ENCODE assay signal across 7 cellular contexts in genomic region chr15:78539464-78540134, GRCh38. TPM values are rescaled to one million over a fixed set of nuclear protein-coding genes. Genes with fewer than 3 reads are reported as not detected.
DNase-seq lines count a peak whose midpoint lies in the region; ATAC-seq and TF ChIP-seq lines count a peak whose summit lies in the region.
"Not testable (repeated sequence)": the region's sequence is repeated elsewhere in the genome, so short reads cannot be mapped to it uniquely, and the experiment has no call there.

No MANE protein-coding gene starts in this region.

- H3K9ac ChIP-seq in muscle layer of colon (ENCODE audit: low read length), result peak overlapping the region; percentile 97
- H3K9ac ChIP-seq in smooth muscle cell (ENCODE audit: low read depth), result peak overlapping the region; percentile 98

- H2AFZ ChIP-seq in OCI-LY7 (ENCODE audit: low read length), result peak overlapping the region; percentile 99
- peak overlapping the region; percentile 94 for H2AFZ ChIP-seq in smooth muscle cell (ENCODE audit: low read depth)

- H3K4me1 ChIP-seq in OCI-LY7 (ENCODE audit: insufficient read depth, low read length, poor library complexity, severe bottlenecking) (peaks cover 17% of the 10 kb centered on the region), heart right ventricle (peaks cover 5 to 44% (median 23%) of the 10 kb centered on the region in 9 donors), muscle layer of colon (ENCODE audit: insufficient read depth, low read length) (peaks cover 17% of the 10 kb centered on the region)
- not testable (repeated sequence) for H3K4me1 ChIP-seq in smooth muscle cell (ENCODE audit: low read depth)

- peak overlapping the region; percentile 100 for H3K27ac Mint-ChIP-seq in activated T-cell treated with anti-CD3 and anti-CD28 coated beads, Interleukin-2, amount 50 U/mL, for 24 hours
- H3K27ac Mint-ChIP-seq in chondrocyte (ENCODE audit: unreplicated experiment), result peak overlapping the region; percentile 100

- TSS peak; percentile 97 for BruUV-seq in OCI-LY7 (replicated peaks; lab: Mats Ljungman, UMichigan)

- POLR2A ChIA-PET in OCI-LY7 (lab: Charles Lee), result interaction anchor here (0.6 to 2.2 kb wide), 14 partner anchors 9 to 338 kb away, joined by 3 to 13 read pairs (median 4); partner anchors contain the start of gene CHRNA5

- not testable (repeated sequence) for H3K9me3 Mint-ChIP-seq in activated T-cell treated with anti-CD3 and anti-CD28 coated beads, Interleukin-2, amount 50 U/mL, for 24 hours; chondrocyte (ENCODE audit: low read depth)

- H3K4me3 ChIP-seq in OCI-LY7 (ENCODE audit: low read depth, low read length, poor library complexity, severe bottlenecking), result peak overlapping the region; percentile 80
- H3K4me3 ChIP-seq in heart right ventricle, result peak overlapping the region; percentile 65 to 94 (median 81)
- peak overlapping the region; percentile 54 to 92 for H3K4me3 ChIP-seq in muscle layer of colon (ENCODE audit: low read depth in 1 of 2, low read length in 2 of 2)
- H3K4me3 ChIP-seq in smooth muscle cell, result peak overlapping the region; percentile 90

- not testable (repeated sequence) for DNase-seq in OCI-LY7 (ENCODE audit: low spot score); chondrocyte (ENCODE audit: low spot score); heart right ventricle; smooth muscle cell (lab: John Stamatoyannopoulos, UW; ENCODE audit: unreplicated experiment)
- DNase-seq in activated T-cell treated with anti-CD3 and anti-CD28 coated beads, Interleukin-2, amount 50 U/mL, for 24 hours, result peak; percentile 50

- not testable (repeated sequence) for H3K9me3 ChIP-seq in OCI-LY7 (ENCODE audit: low read length); heart right ventricle; muscle layer of colon (ENCODE audit: low read length); smooth muscle cell (replicated peaks; ENCODE audit: low read depth)

- peaks cover 47% of the 10 kb centered on the region for H3K36me3 Mint-ChIP-seq in activated T-cell treated with anti-CD3 and anti-CD28 coated beads, Interleukin-2, amount 50 U/mL, for 24 hours (ENCODE audit: low read depth)
- not testable (repeated sequence) for H3K36me3 Mint-ChIP-seq in chondrocyte (ENCODE audit: low read depth)

- not testable (repeated sequence) for H3F3A ChIP-seq in smooth muscle cell (ENCODE audit: low read depth)

- WGBS in heart right ventricle, 2 donors, result 80 to 81% methylated on average over 18 of the region's 18 CpGs
- 89% methylated on average over 18 of the region's 18 CpGs for WGBS in smooth muscle cell (ENCODE audit: low lambda C conversion rate)

- CTCF ChIA-PET in OCI-LY7 (lab: Charles Lee; ENCODE audit: unreplicated experiment), result interaction anchor here (0.5 kb wide), 1 partner anchor 129 kb away, joined by 3 read pairs; no protein-coding TSS in a partner anchor

- H3K9me2 ChIP-seq in OCI-LY7 (ENCODE audit: insufficient read depth, low read length), result not testable (repeated sequence)

- peak overlapping the region; percentile 53 for H3K27ac ChIP-seq in OCI-LY7 (ENCODE audit: low read depth, low read length, poor library complexity, severe bottlenecking)
- H3K27ac ChIP-seq in heart right ventricle, result peak overlapping the region; percentile 90 to 97 (median 96)
- H3K27ac ChIP-seq in muscle layer of colon (ENCODE audit: low read depth, low read length), result peak overlapping the region; percentile 99
- peak overlapping the region; percentile 95 for H3K27ac ChIP-seq in smooth muscle cell (ENCODE audit: low read depth)

- ATAC-seq in GM18505 (IDR thresholded peaks at IDR 0.05; ENCODE audit: unreplicated experiment), result peak; percentile 10
- not testable (repeated sequence) for ATAC-seq in heart right ventricle

- peaks cover 33% of the 10 kb centered on the region for H3K4me1 Mint-ChIP-seq in activated T-cell treated with anti-CD3 and anti-CD28 coated beads, Interleukin-2, amount 50 U/mL, for 24 hours (ENCODE audit: low read depth)
- H3K4me1 Mint-ChIP-seq in chondrocyte (ENCODE audit: low read depth), result peaks cover 15% of the 10 kb centered on the region

- peaks cover 32% of the 10 kb centered on the region for H3K79me2 ChIP-seq in OCI-LY7 (ENCODE audit: insufficient read depth, low read depth, low read length)
- peaks cover 23% of the 10 kb centered on the region for H3K79me2 ChIP-seq in smooth muscle cell (ENCODE audit: low read depth)

- H3K27me3 Mint-ChIP-seq in activated T-cell treated with anti-CD3 and anti-CD28 coated beads, Interleukin-2, amount 50 U/mL, for 24 hours; chondrocyte (ENCODE audit: low read depth): not testable (repeated sequence)

- H3K27me3 ChIP-seq in heart right ventricle; muscle layer of colon (ENCODE audit: control insufficient read depth in 1 of 2, insufficient read depth in 2 of 2, low read length in 2 of 2); smooth muscle cell (ENCODE audit: low read depth): not testable (repeated sequence)

- H3K4me3 Mint-ChIP-seq in activated T-cell treated with anti-CD3 and anti-CD28 coated beads, Interleukin-2, amount 50 U/mL, for 24 hours, result peak overlapping the region; percentile 92
- peak overlapping the region; percentile 96 for H3K4me3 Mint-ChIP-seq in chondrocyte (ENCODE audit: unreplicated experiment)

- TF ChIP-seq POLR2A in GM18505 (IDR thresholded peaks at IDR 0.05; ENCODE audit: borderline replicate concordance, extremely low read depth, insufficient read depth, insufficient read length), result not testable (repeated sequence)

- H3K36me3 ChIP-seq in OCI-LY7 (ENCODE audit: insufficient read depth, low read length), result peaks cover 29% of the 10 kb centered on the region
- peaks cover 0 to 30% (median 19%) of the 10 kb centered on the region in 9 donors for H3K36me3 ChIP-seq in heart right ventricle
- H3K36me3 ChIP-seq in muscle layer of colon (ENCODE audit: insufficient read depth, low read length), result peaks cover 14% of the 10 kb centered on the region
- H3K36me3 ChIP-seq in smooth muscle cell (ENCODE audit: low read depth), result peaks cover 10% of the 10 kb centered on the region

- not testable (repeated sequence) for TF ChIP-seq CTCF in OCI-LY7 (conservative IDR thresholded peaks at IDR 0.05; ENCODE audit: low read length); chondrocyte (IDR thresholded peaks at IDR 0.05); heart right ventricle (IDR thresholded peaks at IDR 0.05); smooth muscle cell (IDR thresholded peaks at IDR 0.05; ENCODE audit: borderline replicate concordance, insufficient read depth, poor library complexity, severe bottlenecking)

- intact Hi-C loops in OCI-LY7 (cut with micrococcal nuclease; ENCODE audit: unreplicated experiment), result loop anchor here (2.0 kb wide), 1 partner anchor 25 kb away; the partner anchor contains the start of gene CHRNA5
- intact Hi-C loops in heart right ventricle (cut with DNase I), result loop anchor here in 1 of 10 donors (5.0 kb wide), 1 partner anchor 102 kb away; the partner anchor contains the start of gene IREB2

- H4K20me1 ChIP-seq in OCI-LY7 (ENCODE audit: insufficient read depth, low read length), result peaks cover 14% of the 10 kb centered on the region; the same call in 1 of the 2 replicates
- not testable (repeated sequence) for H4K20me1 ChIP-seq in smooth muscle cell (ENCODE audit: low read depth)

- peak overlapping the region; percentile 93 for H3K4me2 ChIP-seq in OCI-LY7 (ENCODE audit: low read length)
- H3K4me2 ChIP-seq in smooth muscle cell, result peak overlapping the region; percentile 97

RNA-seq across cellular contexts. Expression of gene PSMA4, which starts 0.6 kb away (rescaled TPM):
- total RNA-seq in OCI-LY7 (2014; rRNA removed; shearing (Covaris generic)), result 186 and 189 TPM in 2 replicates
- total RNA-seq in OCI-LY7 (2022) (249 and 254 TPM in 2 replicates), chondrocyte (155 to 184 TPM (median 162 TPM) in 3 replicates), heart right ventricle (100 to 1,000 TPM in 9 of 10 donors, 10 to 100 TPM in 1; 89.4 to 133 (median 113) TPM), smooth muscle cell (198 and 218 TPM in 2 replicates)
- polyA plus RNA-seq in heart right ventricle (100 to 1,000 TPM; 155 to 185 TPM), smooth muscle cell (231 and 245 TPM in 2 replicates)

RNA-seq across cellular contexts. Expression of gene CHRNA5, which starts 25.7 kb away (rescaled TPM):
- total RNA-seq in OCI-LY7 (2014; rRNA removed; shearing (Covaris generic)), result 2.8 and 11.6 TPM in 2 replicates
- total RNA-seq in OCI-LY7 (2022) (8.3 and 9.1 TPM in 2 replicates), chondrocyte (1.6 to 1.8 TPM (median 1.6 TPM) in 3 replicates), heart right ventricle (1 to 10 TPM in 9 of 10 donors, under 1 TPM in 1; 0.49 to 3.9 (median 2.4) TPM), smooth muscle cell (0.85 and 3.7 TPM in 2 replicates)
- polyA plus RNA-seq in heart right ventricle (1 to 10 TPM in 1 of 2 donors, under 1 TPM in 1; 0.51 to 1.0 TPM), smooth muscle cell (0.85 and 2.4 TPM in 2 replicates)

RNA-seq across cellular contexts. Expression of gene HYKK, which starts 32.2 kb away (rescaled TPM):
- total RNA-seq in OCI-LY7 (2014; rRNA removed; shearing (Covaris generic)), result 0.31 TPM in 1 of 2 replicates, not detected in the other
- 0.40 and 0.42 TPM in 2 replicates for total RNA-seq in OCI-LY7 (2022)
- 2.7 to 5.9 TPM (median 3.6 TPM) in 3 replicates for total RNA-seq in chondrocyte
- 1 to 10 TPM; 4.3 to 7.7 (median 7.1) TPM for total RNA-seq in heart right ventricle
- polyA plus RNA-seq in heart right ventricle, result 1 to 10 TPM; 2.2 to 3.6 TPM
- total RNA-seq in smooth muscle cell, result 0.54 and 1.7 TPM in 2 replicates
- 2.1 and 2.4 TPM in 2 replicates for polyA plus RNA-seq in smooth muscle cell
